In the genomic region with DNA sequence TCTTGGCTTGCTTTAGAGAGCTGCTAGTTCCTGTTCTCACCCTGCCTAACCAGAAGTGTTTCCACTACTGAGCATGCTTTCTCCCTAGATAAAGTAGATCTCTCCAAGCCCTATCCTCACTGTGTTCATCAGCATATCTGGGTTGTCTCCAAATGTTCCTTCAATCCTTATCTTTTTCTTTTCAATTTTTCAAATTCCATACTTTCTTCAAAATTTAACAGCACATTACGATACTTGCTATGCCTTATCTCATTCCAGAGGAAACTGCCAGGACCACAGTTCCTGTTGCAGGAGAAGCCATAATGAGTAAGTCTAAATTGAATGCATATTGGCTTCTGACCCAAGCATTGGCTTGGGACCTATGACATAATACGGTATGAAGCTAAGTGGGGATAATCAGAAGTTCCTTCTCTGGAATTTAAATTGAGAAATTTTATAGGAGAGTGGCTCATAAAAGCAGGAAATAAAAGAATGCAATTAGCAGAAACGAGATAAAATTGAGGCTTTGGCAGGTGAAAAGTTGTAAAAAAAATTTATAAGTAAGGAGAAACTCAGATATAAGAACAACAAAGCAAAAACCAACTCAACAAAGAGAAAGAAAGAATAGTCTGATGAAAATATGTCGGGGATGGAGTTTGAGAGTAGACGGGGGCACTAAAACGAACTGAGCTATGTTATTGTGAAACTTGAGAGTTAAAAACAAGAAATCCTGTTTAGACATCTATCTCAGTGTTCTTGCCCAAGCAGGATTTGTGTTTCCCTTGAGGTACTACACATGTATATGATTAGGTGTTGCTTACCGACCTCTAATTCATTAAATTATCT, we compare ENCODE assay signal across 1 cellular context.
TF ChIP-seq lines count a peak whose summit lies in the region.

No MANE protein-coding gene starts in this region.

TF ChIP-seq in WTC11, 78 proteins besides CTCF, POLR2A, EP300 and RAD21:
- TF ChIP-seq ATF1 (CRISPR knock-in tag; IDR thresholded peaks at IDR 0.05) (no peak), TEAD1 (CRISPR knock-in tag; IDR thresholded peaks at IDR 0.05) (no peak), MXD4 (CRISPR knock-in tag; IDR thresholded peaks at IDR 0.05; ENCODE audit: borderline replicate concordance) (no peak), SMAD3 (CRISPR knock-in tag; IDR thresholded peaks at IDR 0.05; ENCODE audit: borderline replicate concordance) (no peak), MAX (CRISPR knock-in tag; IDR thresholded peaks at IDR 0.05) (no peak), FOXJ3 (CRISPR knock-in tag; IDR thresholded peaks at IDR 0.05; ENCODE audit: borderline replicate concordance) (no peak), KAT7 (CRISPR knock-in tag; IDR thresholded peaks at IDR 0.05; ENCODE audit: borderline replicate concordance) (no peak), E2F4 (CRISPR knock-in tag; IDR thresholded peaks at IDR 0.05; ENCODE audit: borderline replicate concordance, low read depth) (no peak)
- TF ChIP-seq, protein P1, sequence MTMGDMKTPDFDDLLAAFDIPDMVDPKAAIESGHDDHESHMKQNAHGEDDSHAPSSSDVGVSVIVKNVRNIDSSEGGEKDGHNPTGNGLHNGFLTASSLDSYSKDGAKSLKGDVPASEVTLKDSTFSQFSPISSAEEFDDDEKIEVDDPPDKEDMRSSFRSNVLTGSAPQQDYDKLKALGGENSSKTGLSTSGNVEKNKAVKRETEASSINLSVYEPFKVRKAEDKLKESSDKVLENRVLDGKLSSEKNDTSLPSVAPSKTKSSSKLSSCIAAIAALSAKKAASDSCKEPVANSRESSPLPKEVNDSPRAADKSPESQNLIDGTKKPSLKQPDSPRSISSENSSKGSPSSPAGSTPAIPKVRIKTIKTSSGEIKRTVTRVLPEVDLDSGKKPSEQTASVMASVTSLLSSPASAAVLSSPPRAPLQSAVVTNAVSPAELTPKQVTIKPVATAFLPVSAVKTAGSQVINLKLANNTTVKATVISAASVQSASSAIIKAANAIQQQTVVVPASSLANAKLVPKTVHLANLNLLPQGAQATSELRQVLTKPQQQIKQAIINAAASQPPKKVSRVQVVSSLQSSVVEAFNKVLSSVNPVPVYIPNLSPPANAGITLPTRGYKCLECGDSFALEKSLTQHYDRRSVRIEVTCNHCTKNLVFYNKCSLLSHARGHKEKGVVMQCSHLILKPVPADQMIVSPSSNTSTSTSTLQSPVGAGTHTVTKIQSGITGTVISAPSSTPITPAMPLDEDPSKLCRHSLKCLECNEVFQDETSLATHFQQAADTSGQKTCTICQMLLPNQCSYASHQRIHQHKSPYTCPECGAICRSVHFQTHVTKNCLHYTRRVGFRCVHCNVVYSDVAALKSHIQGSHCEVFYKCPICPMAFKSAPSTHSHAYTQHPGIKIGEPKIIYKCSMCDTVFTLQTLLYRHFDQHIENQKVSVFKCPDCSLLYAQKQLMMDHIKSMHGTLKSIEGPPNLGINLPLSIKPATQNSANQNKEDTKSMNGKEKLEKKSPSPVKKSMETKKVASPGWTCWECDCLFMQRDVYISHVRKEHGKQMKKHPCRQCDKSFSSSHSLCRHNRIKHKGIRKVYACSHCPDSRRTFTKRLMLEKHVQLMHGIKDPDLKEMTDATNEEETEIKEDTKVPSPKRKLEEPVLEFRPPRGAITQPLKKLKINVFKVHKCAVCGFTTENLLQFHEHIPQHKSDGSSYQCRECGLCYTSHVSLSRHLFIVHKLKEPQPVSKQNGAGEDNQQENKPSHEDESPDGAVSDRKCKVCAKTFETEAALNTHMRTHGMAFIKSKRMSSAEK (CRISPR knock-in tag; IDR thresholded peaks at IDR 0.05; ENCODE audit: borderline replicate concordance), result no peak
- TF ChIP-seq, protein P2, sequence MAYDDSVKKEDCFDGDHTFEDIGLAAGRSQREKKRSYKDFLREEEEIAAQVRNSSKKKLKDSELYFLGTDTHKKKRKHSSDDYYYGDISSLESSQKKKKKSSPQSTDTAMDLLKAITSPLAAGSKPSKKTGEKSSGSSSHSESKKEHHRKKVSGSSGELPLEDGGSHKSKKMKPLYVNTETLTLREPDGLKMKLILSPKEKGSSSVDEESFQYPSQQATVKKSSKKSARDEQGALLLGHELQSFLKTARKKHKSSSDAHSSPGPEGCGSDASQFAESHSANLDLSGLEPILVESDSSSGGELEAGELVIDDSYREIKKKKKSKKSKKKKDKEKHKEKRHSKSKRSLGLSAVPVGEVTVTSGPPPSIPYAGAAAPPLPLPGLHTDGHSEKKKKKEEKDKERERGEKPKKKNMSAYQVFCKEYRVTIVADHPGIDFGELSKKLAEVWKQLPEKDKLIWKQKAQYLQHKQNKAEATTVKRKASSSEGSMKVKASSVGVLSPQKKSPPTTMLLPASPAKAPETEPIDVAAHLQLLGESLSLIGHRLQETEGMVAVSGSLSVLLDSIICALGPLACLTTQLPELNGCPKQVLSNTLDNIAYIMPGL (CRISPR knock-in tag; IDR thresholded peaks at IDR 0.05), result no peak
- TF ChIP-seq, protein P3, sequence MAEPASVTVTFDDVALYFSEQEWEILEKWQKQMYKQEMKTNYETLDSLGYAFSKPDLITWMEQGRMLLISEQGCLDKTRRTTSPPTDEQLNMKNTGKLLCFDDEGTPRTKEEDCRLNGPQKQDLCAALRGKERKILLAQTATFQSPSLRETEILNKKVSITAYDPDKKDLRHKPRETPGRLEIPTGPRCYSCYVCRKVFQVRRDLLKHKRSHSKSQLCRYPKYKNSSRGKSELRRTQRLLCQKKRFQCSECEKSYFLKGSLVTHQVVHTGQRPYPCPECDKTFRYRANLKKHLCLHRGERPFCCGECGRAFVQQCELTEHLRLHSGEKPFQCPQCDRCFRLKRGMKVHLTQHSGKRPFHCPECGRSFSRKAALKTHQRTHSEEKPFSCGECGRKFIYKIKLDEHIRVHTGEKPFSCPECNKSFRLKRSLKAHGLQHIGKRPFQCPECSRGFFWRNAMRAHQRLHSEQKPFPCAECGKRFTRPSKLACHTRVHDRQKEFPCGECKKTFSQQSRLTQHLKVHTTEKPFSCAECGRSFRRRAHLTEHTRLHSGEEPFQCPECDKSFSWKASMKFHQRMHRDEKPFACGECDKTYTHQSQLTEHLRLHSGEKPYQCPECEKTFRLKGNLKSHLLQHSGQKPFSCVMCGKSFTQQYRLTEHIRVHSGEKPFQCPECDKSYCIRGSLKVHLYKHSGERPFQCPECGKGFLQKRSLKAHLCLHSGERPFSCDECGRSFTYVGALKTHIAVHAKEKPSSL (CRISPR knock-in tag; conservative IDR thresholded peaks at IDR 0.05), result no peak
- TF ChIP-seq, protein P4, sequence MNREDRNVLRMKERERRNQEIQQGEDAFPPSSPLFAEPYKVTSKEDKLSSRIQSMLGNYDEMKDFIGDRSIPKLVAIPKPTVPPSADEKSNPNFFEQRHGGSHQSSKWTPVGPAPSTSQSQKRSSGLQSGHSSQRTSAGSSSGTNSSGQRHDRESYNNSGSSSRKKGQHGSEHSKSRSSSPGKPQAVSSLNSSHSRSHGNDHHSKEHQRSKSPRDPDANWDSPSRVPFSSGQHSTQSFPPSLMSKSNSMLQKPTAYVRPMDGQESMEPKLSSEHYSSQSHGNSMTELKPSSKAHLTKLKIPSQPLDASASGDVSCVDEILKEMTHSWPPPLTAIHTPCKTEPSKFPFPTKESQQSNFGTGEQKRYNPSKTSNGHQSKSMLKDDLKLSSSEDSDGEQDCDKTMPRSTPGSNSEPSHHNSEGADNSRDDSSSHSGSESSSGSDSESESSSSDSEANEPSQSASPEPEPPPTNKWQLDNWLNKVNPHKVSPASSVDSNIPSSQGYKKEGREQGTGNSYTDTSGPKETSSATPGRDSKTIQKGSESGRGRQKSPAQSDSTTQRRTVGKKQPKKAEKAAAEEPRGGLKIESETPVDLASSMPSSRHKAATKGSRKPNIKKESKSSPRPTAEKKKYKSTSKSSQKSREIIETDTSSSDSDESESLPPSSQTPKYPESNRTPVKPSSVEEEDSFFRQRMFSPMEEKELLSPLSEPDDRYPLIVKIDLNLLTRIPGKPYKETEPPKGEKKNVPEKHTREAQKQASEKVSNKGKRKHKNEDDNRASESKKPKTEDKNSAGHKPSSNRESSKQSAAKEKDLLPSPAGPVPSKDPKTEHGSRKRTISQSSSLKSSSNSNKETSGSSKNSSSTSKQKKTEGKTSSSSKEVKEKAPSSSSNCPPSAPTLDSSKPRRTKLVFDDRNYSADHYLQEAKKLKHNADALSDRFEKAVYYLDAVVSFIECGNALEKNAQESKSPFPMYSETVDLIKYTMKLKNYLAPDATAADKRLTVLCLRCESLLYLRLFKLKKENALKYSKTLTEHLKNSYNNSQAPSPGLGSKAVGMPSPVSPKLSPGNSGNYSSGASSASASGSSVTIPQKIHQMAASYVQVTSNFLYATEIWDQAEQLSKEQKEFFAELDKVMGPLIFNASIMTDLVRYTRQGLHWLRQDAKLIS (CRISPR knock-in tag; IDR thresholded peaks at IDR 0.05; ENCODE audit: borderline replicate concordance), result no peak
- TF ChIP-seq, protein P5, sequence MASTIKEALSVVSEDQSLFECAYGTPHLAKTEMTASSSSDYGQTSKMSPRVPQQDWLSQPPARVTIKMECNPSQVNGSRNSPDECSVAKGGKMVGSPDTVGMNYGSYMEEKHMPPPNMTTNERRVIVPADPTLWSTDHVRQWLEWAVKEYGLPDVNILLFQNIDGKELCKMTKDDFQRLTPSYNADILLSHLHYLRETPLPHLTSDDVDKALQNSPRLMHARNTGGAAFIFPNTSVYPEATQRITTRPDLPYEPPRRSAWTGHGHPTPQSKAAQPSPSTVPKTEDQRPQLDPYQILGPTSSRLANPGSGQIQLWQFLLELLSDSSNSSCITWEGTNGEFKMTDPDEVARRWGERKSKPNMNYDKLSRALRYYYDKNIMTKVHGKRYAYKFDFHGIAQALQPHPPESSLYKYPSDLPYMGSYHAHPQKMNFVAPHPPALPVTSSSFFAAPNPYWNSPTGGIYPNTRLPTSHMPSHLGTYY (CRISPR knock-in tag; IDR thresholded peaks at IDR 0.05), result no peak
